ENCODE assay signal across 2 cellular contexts in genomic region chr10:110007171-110007700, GRCh38.
TF ChIP-seq lines count a peak whose summit lies in the region.

No MANE protein-coding gene starts in this region.

TF ChIP-seq in SK-N-SH, 30 proteins besides CTCF, POLR2A, EP300 and RAD21:
- no peak for TF ChIP-seq RXRA (IDR thresholded peaks at IDR 0.05; ENCODE audit: borderline replicate concordance, low read depth)
- TF ChIP-seq CHD2 (IDR thresholded peaks at IDR 0.05; ENCODE audit: low read length, partially characterized antibody): peak; percentile 30

TF ChIP-seq in endothelial cell of umbilical vein, 7 proteins besides CTCF, POLR2A, EP300 and RAD21:
- TF ChIP-seq GATA2 (IDR thresholded peaks at IDR 0.05; ENCODE audit: insufficient read depth, insufficient read length, low read depth, low read length): no peak
- TF ChIP-seq POLR2AphosphoS5 (IDR thresholded peaks at IDR 0.05; ENCODE audit: insufficient read depth, low read depth, low read length): no peak
- no peak for TF ChIP-seq JUN (IDR thresholded peaks at IDR 0.05; ENCODE audit: borderline replicate concordance, insufficient read depth, insufficient read length, low read depth)
- TF ChIP-seq MAX (IDR thresholded peaks at IDR 0.05; ENCODE audit: insufficient read depth, insufficient read length): no peak
- no peak for TF ChIP-seq EZH2 (IDR thresholded peaks at IDR 0.05; ENCODE audit: borderline replicate concordance, low read depth, low read length, severe bottlenecking)
- TF ChIP-seq MYC (IDR thresholded peaks at IDR 0.05; ENCODE audit: low read depth, low read length): no peak
- TF ChIP-seq FOS (IDR thresholded peaks at IDR 0.05; ENCODE audit: borderline replicate concordance, insufficient read depth, low read length): no peak
